In genomic region chr1:92315766-92316413, GRCh38 we compare ENCODE assay signal across 13 cellular contexts. TPM values are rescaled to one million over a fixed set of nuclear protein-coding genes. Genes with fewer than 3 reads are reported as not detected.
DNase-seq lines count a peak whose midpoint lies in the region; ATAC-seq and TF ChIP-seq lines count a peak whose summit lies in the region.
"Had no signal": no experiment of that assay in that cellular context is flagged by ENCODE, and none has a peak within 500 bp of the region (broad histone marks: within the 10 kb centered on the region; RNA-seq: fewer than 3 reads in every experiment).

No MANE protein-coding gene starts in this region.

- peak overlapping the region; percentile 85 for H3K27ac Mint-ChIP-seq in CD4-positive, alpha-beta T cell
- H3K27ac Mint-ChIP-seq in naive thymus-derived CD4-positive, alpha-beta T cell = peak overlapping the region; percentile 74 to 96 (median 89)
- H3K27ac Mint-ChIP-seq: H9 had no signal

- CTCF ChIA-PET in CD4-positive, alpha-beta T cell (lab: Charles Lee) = interaction anchor here (1.1 to 1.3 kb wide), 4 partner anchors 9 to 171 kb away, joined by 4 read pairs; partner anchors contain the start of genes GFI1, GLMN and RPAP2
- CTCF ChIA-PET in naive thymus-derived CD4-positive, alpha-beta T cell (lab: Charles Lee) = interaction anchor here (0.6 to 1.9 kb wide), 5 partner anchors 17 to 281 kb away, joined by 3 to 5 read pairs (median 3); partner anchors contain the start of genes GLMN and RPAP2

- H3K36me3 ChIP-seq in naive thymus-derived CD4-positive, alpha-beta T cell (ENCODE audit: control insufficient read depth in 2 of 3, insufficient read depth in 3 of 3, low read length in 3 of 3) = no peaks in the 10 kb centered on the region
- H3K36me3 ChIP-seq in SJCRH30 = peaks cover 23% of the 10 kb centered on the region

- peak; percentile 87 for ATAC-seq in CD4-positive, alpha-beta T cell (ENCODE audit: poor library complexity)
- peak; percentile 75 to 84 for ATAC-seq in activated T-cell treated with anti-CD3 and anti-CD28 coated beads, Interleukin-2, amount 50 U/mL, for 4 hours
- ATAC-seq in naive thymus-derived CD4-positive, alpha-beta T cell = peak; percentile 93
- no peak for ATAC-seq in HG03460 (IDR thresholded peaks at IDR 0.05; ENCODE audit: unreplicated experiment)

- peak overlapping the region; percentile 9 for H3K4me3 Mint-ChIP-seq in CD4-positive, alpha-beta T cell
- H3K4me3 Mint-ChIP-seq in activated T-cell treated with anti-CD3 and anti-CD28 coated beads, Interleukin-2, amount 50 U/mL, for 4 hours = peak overlapping the region; percentile 4
- peak overlapping the region; percentile 1 to 71 (median 56) for H3K4me3 Mint-ChIP-seq in naive thymus-derived CD4-positive, alpha-beta T cell
- H3K4me3 Mint-ChIP-seq: H9 had no signal

- POLR2A ChIA-PET in CD4-positive, alpha-beta T cell (lab: Charles Lee) = interaction anchor here (0.5 to 8.4 kb wide), 8 partner anchors 18 to 516 kb away, joined by 3 to 76 read pairs (median 4); partner anchors contain the start of genes GFI1, GLMN, RPAP2 and RPL5
- POLR2A ChIA-PET in naive thymus-derived CD4-positive, alpha-beta T cell (lab: Charles Lee) = interaction anchor here (0.9 to 1.3 kb wide), 4 partner anchors 10 to 269 kb away, joined by 3 to 6 read pairs (median 4); no protein-coding TSS in a partner anchor

- no peaks in the 10 kb centered on the region for H3K27me3 Mint-ChIP-seq in CD4-positive, alpha-beta T cell
- no peaks in the 10 kb centered on the region for H3K27me3 Mint-ChIP-seq in activated T-cell treated with anti-CD3 and anti-CD28 coated beads, Interleukin-2, amount 50 U/mL, for 4 hours (ENCODE audit: low read depth)
- H3K27me3 Mint-ChIP-seq in naive thymus-derived CD4-positive, alpha-beta T cell = no peaks in the 10 kb centered on the region

- peak overlapping the region; percentile 26 for H3K27ac ChIP-seq in CD4-positive, alpha-beta T cell (ENCODE audit: low read depth, low read length)
- H3K27ac ChIP-seq in naive thymus-derived CD4-positive, alpha-beta T cell (ENCODE audit: low read depth, low read length) = peak overlapping the region; percentile 46
- no peak overlapping the region for H3K27ac ChIP-seq in SJCRH30
- H3K27ac ChIP-seq: suprapubic skin had no signal

- no peaks in the 10 kb centered on the region for H3K27me3 ChIP-seq in CD4-positive, alpha-beta T cell (ENCODE audit: control insufficient read depth, insufficient read depth, low read length)
- no peaks in the 10 kb centered on the region for H3K27me3 ChIP-seq in naive thymus-derived CD4-positive, alpha-beta T cell (ENCODE audit: control insufficient read depth in 2 of 2, insufficient read depth in 2 of 2, low read length in 2 of 2)
- H3K27me3 ChIP-seq in SJCRH30 = no peaks in the 10 kb centered on the region
- H3K27me3 ChIP-seq: suprapubic skin had no signal

- H3K4me1 ChIP-seq in naive thymus-derived CD4-positive, alpha-beta T cell (ENCODE audit: control insufficient read depth in 2 of 2, insufficient read depth in 2 of 2, low read length in 2 of 2) = peaks cover 47 to 58% of the 10 kb centered on the region in 2 donors
- H3K4me1 ChIP-seq in SJCRH30 = no peaks in the 10 kb centered on the region
- H3K4me1 ChIP-seq: suprapubic skin had no signal

- peaks cover 75% of the 10 kb centered on the region for H3K4me1 Mint-ChIP-seq in CD4-positive, alpha-beta T cell (ENCODE audit: low read depth)
- H3K4me1 Mint-ChIP-seq in activated T-cell treated with anti-CD3 and anti-CD28 coated beads, Interleukin-2, amount 50 U/mL, for 4 hours (ENCODE audit: low read depth) = peaks cover 65% of the 10 kb centered on the region
- H3K4me1 Mint-ChIP-seq in naive thymus-derived CD4-positive, alpha-beta T cell = peaks cover 39 to 76% (median 70%) of the 10 kb centered on the region in 7 donors
- H3K4me1 Mint-ChIP-seq: H9 had no signal

- H3K9me3 Mint-ChIP-seq in CD4-positive, alpha-beta T cell = no peaks in the 10 kb centered on the region
- H3K9me3 Mint-ChIP-seq in activated T-cell treated with anti-CD3 and anti-CD28 coated beads, Interleukin-2, amount 50 U/mL, for 4 hours = no peaks in the 10 kb centered on the region
- peaks cover 0 to 6% (median 0%) of the 10 kb centered on the region in 11 donors for H3K9me3 Mint-ChIP-seq in naive thymus-derived CD4-positive, alpha-beta T cell
- H3K9me3 Mint-ChIP-seq: H9 had no signal

- peaks cover 33% of the 10 kb centered on the region for H3K36me3 Mint-ChIP-seq in CD4-positive, alpha-beta T cell (ENCODE audit: low read depth)
- H3K36me3 Mint-ChIP-seq in activated T-cell treated with anti-CD3 and anti-CD28 coated beads, Interleukin-2, amount 50 U/mL, for 4 hours (ENCODE audit: insufficient read depth) = peaks cover 17% of the 10 kb centered on the region
- peaks cover 0 to 43% (median 5%) of the 10 kb centered on the region in 5 donors for H3K36me3 Mint-ChIP-seq in naive thymus-derived CD4-positive, alpha-beta T cell

- intact Hi-C loops in CD4-positive, alpha-beta T cell (cut with DNase I, micrococcal nuclease) = loop anchor here in 1 of 2 experiments (2.0 to 5.0 kb wide), 3 partner anchors 17 to 221 kb away; partner anchors contain the start of genes GFI1, GLMN and RPAP2
- intact Hi-C loops in naive thymus-derived CD4-positive, alpha-beta T cell (cut with micrococcal nuclease) = loop anchor here (1.0 to 10.0 kb wide), 10 partner anchors 8 to 649 kb away; partner anchors contain the start of genes DIPK1A (in 1 of the 2), GFI1 (in 1 of the 2), GLMN (in 1 of the 2) and RPL5 (in 1 of the 2)

- DNase-seq in CD4-positive, alpha-beta T cell = peak in 9 of 10 experiments; percentile 13 to 45 (median 19)
- DNase-seq in NCI-H2227 (lab: John Stamatoyannopoulos, UW; ENCODE audit: unreplicated experiment) (peak; percentile 47), SJCRH30 (no peak), dedifferentiated amniotic fluid mesenchymal stem cell (ENCODE audit: extremely low spot score) (no peak), kidney glomerular epithelial cell (lab: John Stamatoyannopoulos, UW) (no peak)
- peak; percentile 19 for DNase-seq in activated T-cell treated with anti-CD3 and anti-CD28 coated beads, Interleukin-2, amount 50 U/mL, for 4 hours
- DNase-seq in naive thymus-derived CD4-positive, alpha-beta T cell = peak in 8 of 9 donors; percentile 34 to 66 (median 50)
- DNase-seq: H9, head of caudate nucleus, left cardiac atrium, RPMI8226 had no signal

- H3K9me3 ChIP-seq in CD4-positive, alpha-beta T cell (ENCODE audit: control insufficient read depth, low read length) = no peaks in the 10 kb centered on the region
- no peaks in the 10 kb centered on the region for H3K9me3 ChIP-seq in naive thymus-derived CD4-positive, alpha-beta T cell (ENCODE audit: control insufficient read depth in 2 of 3, low read length in 3 of 3)
- H3K9me3 ChIP-seq in SJCRH30 (replicated peaks) = no peaks in the 10 kb centered on the region
- H3K9me3 ChIP-seq: suprapubic skin had no signal

- no peak overlapping the region for H3K4me3 ChIP-seq in naive thymus-derived CD4-positive, alpha-beta T cell (ENCODE audit: low read length)
- no peak overlapping the region for H3K4me3 ChIP-seq in SJCRH30
- H3K4me3 ChIP-seq: suprapubic skin had no signal

- TF ChIP-seq CTCF in CD4-positive, alpha-beta T cell (IDR thresholded peaks at IDR 0.05) = no peak

RNA-seq across cellular contexts. Expression of gene RPAP2, which starts 17.0 kb away (rescaled TPM):
- 10 to 100 TPM; 23.4 to 26.5 TPM for total RNA-seq in CD4-positive, alpha-beta T cell
- 10 to 100 TPM; 25.6 to 34.7 (median 33.7) TPM for total RNA-seq in activated T-cell treated with anti-CD3 and anti-CD28 coated beads, Interleukin-2, amount 50 U/mL, for 4 hours
- 10 to 100 TPM; 29.5 to 50.7 (median 42.3) TPM for total RNA-seq in naive thymus-derived CD4-positive, alpha-beta T cell
- polyA plus RNA-seq in naive thymus-derived CD4-positive, alpha-beta T cell = 10 to 100 TPM; 21.3 to 24.8 TPM
- 23.9 and 26.4 TPM in 2 replicates for total RNA-seq in SJCRH30 (2014; rRNA removed; shearing (Covaris generic))

RNA-seq across cellular contexts. Expression of gene GLMN, which starts 17.1 kb away (rescaled TPM):
- 10 to 100 TPM in 1 of 2 experiments, 1 to 10 TPM in 1; 7.7 to 11.7 TPM for total RNA-seq in CD4-positive, alpha-beta T cell
- 10 to 100 TPM; 20.1 to 23.9 (median 23.3) TPM for total RNA-seq in activated T-cell treated with anti-CD3 and anti-CD28 coated beads, Interleukin-2, amount 50 U/mL, for 4 hours
- 10 to 100 TPM; 13.9 to 27.0 (median 14.3) TPM for total RNA-seq in naive thymus-derived CD4-positive, alpha-beta T cell
- polyA plus RNA-seq in naive thymus-derived CD4-positive, alpha-beta T cell = 1 to 10 TPM; 8.6 to 9.7 TPM
- 27.0 and 28.4 TPM in 2 replicates for total RNA-seq in SJCRH30 (2014; rRNA removed; shearing (Covaris generic))

Comparison
In these comparisons a context has a peak if more than half of its experiments do, and no peak if none do; other contexts are left out.
1. DNase-seq: peak in CD4-positive, alpha-beta T cell (9 of 10), NCI-H2227 (single experiment), activated T-cell treated with anti-CD3 and anti-CD28 coated beads, Interleukin-2, amount 50 U/mL, for 4 hours (single experiment) and naive thymus-derived CD4-positive, alpha-beta T cell (8 of 9); none in SJCRH30 (0 of 2), dedifferentiated amniotic fluid mesenchymal stem cell (single experiment) and kidney glomerular epithelial cell (single experiment).
2. H3K4me3 Mint-ChIP-seq: peak in every context shown above with its lines; median percentile 56 in naive thymus-derived CD4-positive, alpha-beta T cell; 9 in CD4-positive, alpha-beta T cell; 4 in activated T-cell treated with anti-CD3 and anti-CD28 coated beads, Interleukin-2, amount 50 U/mL, for 4 hours.